8 cellular contexts compared by ENCODE assay signal in genomic region chr2:234463626-234464290, GRCh38. TPM values are rescaled to one million over a fixed set of nuclear protein-coding genes. Genes with fewer than 3 reads are reported as not detected.
DNase-seq lines count a peak whose midpoint lies in the region; ATAC-seq and TF ChIP-seq lines count a peak whose summit lies in the region.
"Had no signal": no experiment of that assay in that cellular context is flagged by ENCODE, and none has a peak within 500 bp of the region (broad histone marks: within the 10 kb centered on the region; RNA-seq: fewer than 3 reads in every experiment).

No MANE protein-coding gene starts in this region.

- H3K27ac ChIP-seq in left lung (no peak overlapping the region), transverse colon (no peak overlapping the region), thyroid gland (no peak overlapping the region)

- peak overlapping the region; percentile 60 for H3K4me3 Mint-ChIP-seq in activated CD8-positive, alpha-beta T cell treated with anti-CD3 and anti-CD28 coated beads, Interleukin-2, amount 10 ng/mL, durations not matched to agents 7 days and 5 days

- H3K4me1 Mint-ChIP-seq in activated CD8-positive, alpha-beta T cell treated with anti-CD3 and anti-CD28 coated beads, Interleukin-2, amount 10 ng/mL, durations not matched to agents 7 days and 5 days (ENCODE audit: low read depth), result peaks cover 55% of the 10 kb centered on the region

- no peaks in the 10 kb centered on the region for H3K27me3 Mint-ChIP-seq in activated CD8-positive, alpha-beta T cell treated with anti-CD3 and anti-CD28 coated beads, Interleukin-2, amount 10 ng/mL, durations not matched to agents 7 days and 5 days (ENCODE audit: low read depth)

- H3K36me3 Mint-ChIP-seq in activated CD8-positive, alpha-beta T cell treated with anti-CD3 and anti-CD28 coated beads, Interleukin-2, amount 10 ng/mL, durations not matched to agents 7 days and 5 days (ENCODE audit: low read depth), result peaks cover 3% of the 10 kb centered on the region

- TF ChIP-seq POLR2A in transverse colon (IDR thresholded peaks at IDR 0.05) (no peak), thyroid gland (IDR thresholded peaks at IDR 0.05) (no peak)

- peaks cover 0 to 3% of the 10 kb centered on the region in 2 donors for H3K4me1 ChIP-seq in left lung
- H3K4me1 ChIP-seq in transverse colon, result no peaks in the 10 kb centered on the region
- no peaks in the 10 kb centered on the region for H3K4me1 ChIP-seq in thyroid gland

- TF ChIP-seq EP300 in transverse colon (IDR thresholded peaks at IDR 0.05; ENCODE audit: low read depth), result no peak

- WGBS in transverse colon (ENCODE audit: low coverage in 1 of 2), 2 donors, result 52 to 72% methylated on average over 4 to 17 of the region's 17 CpGs
- 80 to 88% methylated on average over 17 of the region's 17 CpGs for WGBS in thyroid gland, 2 donors

- peak overlapping the region; percentile 81 for H3K27ac Mint-ChIP-seq in activated CD8-positive, alpha-beta T cell treated with anti-CD3 and anti-CD28 coated beads, Interleukin-2, amount 10 ng/mL, durations not matched to agents 7 days and 5 days

- intact Hi-C loops in left lung (cut with DNase I) (no loop called here), transverse colon (cut with DNase I; ENCODE audit: low total_unique reads) (no loop called here), thyroid gland (cut with DNase I) (no loop called here)

- H3K27me3 ChIP-seq in left lung (no peaks in the 10 kb centered on the region), transverse colon (no peaks in the 10 kb centered on the region), thyroid gland (no peaks in the 10 kb centered on the region)

- POLR2A ChIA-PET in activated CD8-positive, alpha-beta T cell treated with anti-CD3 and anti-CD28 coated beads, Interleukin-2, amount 10 ng/mL, durations not matched to agents 7 days and 5 days (lab: Charles Lee), result interaction anchor here (1.2 to 4.4 kb wide), 7 partner anchors 10 to 33 kb away, joined by 3 to 38 read pairs (median 5); partner anchors contain the start of gene ARL4C

- in situ Hi-C loops in transverse colon (cut with MboI; ENCODE audit: low pct_ligation_motif_present in 1 of 4, low pct_unique_long_range_greater_than_20kb in 1 of 4, low sequenced_read_pairs in 3 of 4), result no loop called here

- H3K4me3 ChIP-seq in left lung (no peak overlapping the region), transverse colon (no peak overlapping the region), thyroid gland (replicated peaks in 1 of 3) (no peak overlapping the region)

- TF ChIP-seq CTCF in left lung (IDR thresholded peaks at IDR 0.05) (no peak), transverse colon (IDR thresholded peaks at IDR 0.05) (no peak), thyroid gland (IDR thresholded peaks at IDR 0.05) (no peak)

- peak; percentile 85 for ATAC-seq in activated CD8-positive, alpha-beta T cell treated with anti-CD3 and anti-CD28 coated beads, Interleukin-2, amount 10 ng/mL, durations not matched to agents 7 days and 5 days
- ATAC-seq in left lung (peak; percentile 57), HG03521 (IDR thresholded peaks at IDR 0.05; ENCODE audit: unreplicated experiment) (no peak)

- DNase-seq in NCI-H2107 treated with DMSO at 0.1 percent for 48 hours (lab: John Stamatoyannopoulos, UW; ENCODE audit: unreplicated experiment) (peak; percentile 72), left lung (no peak), transverse colon (peak; percentile 29), thyroid gland (no peak), amygdala (lab: John Stamatoyannopoulos, UW) (no peak)
- DNase-seq in activated CD8-positive, alpha-beta T cell treated with anti-CD3 and anti-CD28 coated beads, Interleukin-2, amount 10 ng/mL, durations not matched to agents 7 days and 5 days, result peak; percentile 76
- DNase-seq: left cardiac atrium had no signal

- no peaks in the 10 kb centered on the region for H3K9me3 Mint-ChIP-seq in activated CD8-positive, alpha-beta T cell treated with anti-CD3 and anti-CD28 coated beads, Interleukin-2, amount 10 ng/mL, durations not matched to agents 7 days and 5 days (ENCODE audit: insufficient read depth)

- no peaks in the 10 kb centered on the region for H3K36me3 ChIP-seq in left lung
- no peaks in the 10 kb centered on the region for H3K36me3 ChIP-seq in transverse colon
- H3K36me3 ChIP-seq in thyroid gland, result no peaks in the 10 kb centered on the region

- CTCF ChIA-PET in activated CD8-positive, alpha-beta T cell treated with anti-CD3 and anti-CD28 coated beads, Interleukin-2, amount 10 ng/mL, durations not matched to agents 7 days and 5 days (lab: Charles Lee), result interaction anchor here (0.9 to 2.8 kb wide), 7 partner anchors 9 to 175 kb away, joined by 3 to 17 read pairs (median 4); no protein-coding TSS in a partner anchor

- no peaks in the 10 kb centered on the region for H3K9me3 ChIP-seq in left lung
- no peaks in the 10 kb centered on the region for H3K9me3 ChIP-seq in transverse colon
- no peaks in the 10 kb centered on the region for H3K9me3 ChIP-seq in thyroid gland

RNA-seq across cellular contexts. Expression of gene ARL4C, which starts 33.1 kb away (rescaled TPM):
- 100 to 1,000 TPM; 123 to 126 TPM for total RNA-seq in activated CD8-positive, alpha-beta T cell treated with anti-CD3 and anti-CD28 coated beads, Interleukin-2, amount 10 ng/mL, durations not matched to agents 7 days and 5 days
- total RNA-seq in left lung (10 to 100 TPM; 15.8 to 16.8 TPM), transverse colon (10 to 100 TPM in 1 of 4 donors, 1 to 10 TPM in 3; 3.8 to 11.9 (median 5.3) TPM), thyroid gland (1 to 10 TPM; 1.5 to 6.3 (median 3.8) TPM)

Comparison
In these comparisons a context has a peak if more than half of its experiments do, and no peak if none do; other contexts are left out.
1. DNase-seq: peak in NCI-H2107 treated with DMSO at 0.1 percent for 48 hours (single experiment), activated CD8-positive, alpha-beta T cell treated with anti-CD3 and anti-CD28 coated beads, Interleukin-2, amount 10 ng/mL, durations not matched to agents 7 days and 5 days (single experiment) and transverse colon (single experiment); none in left lung (0 of 2), thyroid gland (0 of 2) and amygdala (0 of 56).
2. RNA of gene ARL4C, which starts 33.1 kb away (total RNA-seq): 123 to 126 TPM in activated CD8-positive, alpha-beta T cell treated with anti-CD3 and anti-CD28 coated beads, Interleukin-2, amount 10 ng/mL, durations not matched to agents 7 days and 5 days; 15.8 to 16.8 TPM in left lung, 3.8 to 11.9 TPM in transverse colon and 1.5 to 6.3 TPM in thyroid gland; every median in the first group is over 4 times any median in the second.